Comparison of ENCODE assay signal across 1 cellular context in the genomic region with DNA sequence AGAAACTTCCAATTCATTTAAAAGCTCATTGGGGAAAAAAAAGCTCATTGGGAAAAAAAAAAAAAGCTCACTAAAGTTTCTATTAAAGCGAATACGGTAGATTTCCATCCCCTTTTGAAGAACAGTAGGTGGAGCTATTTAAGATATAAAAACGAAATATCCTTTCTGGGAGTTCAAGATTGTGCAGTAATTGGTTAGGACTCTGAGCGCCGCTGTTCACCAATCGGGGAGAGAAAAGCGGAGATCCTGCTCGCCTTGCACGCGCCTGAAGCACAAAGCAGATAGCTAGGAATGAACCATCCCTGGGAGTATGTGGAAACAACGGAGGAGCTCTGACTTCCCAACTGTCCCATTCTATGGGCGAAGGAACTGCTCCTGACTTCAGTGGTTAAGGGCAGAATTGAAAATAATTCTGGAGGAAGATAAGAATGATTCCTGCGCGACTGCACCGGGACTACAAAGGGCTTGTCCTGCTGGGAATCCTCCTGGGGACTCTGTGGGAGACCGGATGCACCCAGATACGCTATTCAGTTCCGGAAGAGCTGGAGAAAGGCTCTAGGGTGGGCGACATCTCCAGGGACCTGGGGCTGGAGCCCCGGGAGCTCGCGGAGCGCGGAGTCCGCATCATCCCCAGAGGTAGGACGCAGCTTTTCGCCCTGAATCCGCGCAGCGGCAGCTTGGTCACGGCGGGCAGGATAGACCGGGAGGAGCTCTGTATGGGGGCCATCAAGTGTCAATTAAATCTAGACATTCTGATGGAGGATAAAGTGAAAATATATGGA.
TF ChIP-seq lines count a peak whose summit lies in the region.

A gene (plus strand): TSS at position 176 of the 782 bp plus-strand sequence. CDS start 253 bp downstream, at position 429.

TF ChIP-seq in GM23338, 12 proteins besides CTCF, POLR2A, EP300 and RAD21 (continued from another document):
- TF ChIP-seq, protein P1, sequence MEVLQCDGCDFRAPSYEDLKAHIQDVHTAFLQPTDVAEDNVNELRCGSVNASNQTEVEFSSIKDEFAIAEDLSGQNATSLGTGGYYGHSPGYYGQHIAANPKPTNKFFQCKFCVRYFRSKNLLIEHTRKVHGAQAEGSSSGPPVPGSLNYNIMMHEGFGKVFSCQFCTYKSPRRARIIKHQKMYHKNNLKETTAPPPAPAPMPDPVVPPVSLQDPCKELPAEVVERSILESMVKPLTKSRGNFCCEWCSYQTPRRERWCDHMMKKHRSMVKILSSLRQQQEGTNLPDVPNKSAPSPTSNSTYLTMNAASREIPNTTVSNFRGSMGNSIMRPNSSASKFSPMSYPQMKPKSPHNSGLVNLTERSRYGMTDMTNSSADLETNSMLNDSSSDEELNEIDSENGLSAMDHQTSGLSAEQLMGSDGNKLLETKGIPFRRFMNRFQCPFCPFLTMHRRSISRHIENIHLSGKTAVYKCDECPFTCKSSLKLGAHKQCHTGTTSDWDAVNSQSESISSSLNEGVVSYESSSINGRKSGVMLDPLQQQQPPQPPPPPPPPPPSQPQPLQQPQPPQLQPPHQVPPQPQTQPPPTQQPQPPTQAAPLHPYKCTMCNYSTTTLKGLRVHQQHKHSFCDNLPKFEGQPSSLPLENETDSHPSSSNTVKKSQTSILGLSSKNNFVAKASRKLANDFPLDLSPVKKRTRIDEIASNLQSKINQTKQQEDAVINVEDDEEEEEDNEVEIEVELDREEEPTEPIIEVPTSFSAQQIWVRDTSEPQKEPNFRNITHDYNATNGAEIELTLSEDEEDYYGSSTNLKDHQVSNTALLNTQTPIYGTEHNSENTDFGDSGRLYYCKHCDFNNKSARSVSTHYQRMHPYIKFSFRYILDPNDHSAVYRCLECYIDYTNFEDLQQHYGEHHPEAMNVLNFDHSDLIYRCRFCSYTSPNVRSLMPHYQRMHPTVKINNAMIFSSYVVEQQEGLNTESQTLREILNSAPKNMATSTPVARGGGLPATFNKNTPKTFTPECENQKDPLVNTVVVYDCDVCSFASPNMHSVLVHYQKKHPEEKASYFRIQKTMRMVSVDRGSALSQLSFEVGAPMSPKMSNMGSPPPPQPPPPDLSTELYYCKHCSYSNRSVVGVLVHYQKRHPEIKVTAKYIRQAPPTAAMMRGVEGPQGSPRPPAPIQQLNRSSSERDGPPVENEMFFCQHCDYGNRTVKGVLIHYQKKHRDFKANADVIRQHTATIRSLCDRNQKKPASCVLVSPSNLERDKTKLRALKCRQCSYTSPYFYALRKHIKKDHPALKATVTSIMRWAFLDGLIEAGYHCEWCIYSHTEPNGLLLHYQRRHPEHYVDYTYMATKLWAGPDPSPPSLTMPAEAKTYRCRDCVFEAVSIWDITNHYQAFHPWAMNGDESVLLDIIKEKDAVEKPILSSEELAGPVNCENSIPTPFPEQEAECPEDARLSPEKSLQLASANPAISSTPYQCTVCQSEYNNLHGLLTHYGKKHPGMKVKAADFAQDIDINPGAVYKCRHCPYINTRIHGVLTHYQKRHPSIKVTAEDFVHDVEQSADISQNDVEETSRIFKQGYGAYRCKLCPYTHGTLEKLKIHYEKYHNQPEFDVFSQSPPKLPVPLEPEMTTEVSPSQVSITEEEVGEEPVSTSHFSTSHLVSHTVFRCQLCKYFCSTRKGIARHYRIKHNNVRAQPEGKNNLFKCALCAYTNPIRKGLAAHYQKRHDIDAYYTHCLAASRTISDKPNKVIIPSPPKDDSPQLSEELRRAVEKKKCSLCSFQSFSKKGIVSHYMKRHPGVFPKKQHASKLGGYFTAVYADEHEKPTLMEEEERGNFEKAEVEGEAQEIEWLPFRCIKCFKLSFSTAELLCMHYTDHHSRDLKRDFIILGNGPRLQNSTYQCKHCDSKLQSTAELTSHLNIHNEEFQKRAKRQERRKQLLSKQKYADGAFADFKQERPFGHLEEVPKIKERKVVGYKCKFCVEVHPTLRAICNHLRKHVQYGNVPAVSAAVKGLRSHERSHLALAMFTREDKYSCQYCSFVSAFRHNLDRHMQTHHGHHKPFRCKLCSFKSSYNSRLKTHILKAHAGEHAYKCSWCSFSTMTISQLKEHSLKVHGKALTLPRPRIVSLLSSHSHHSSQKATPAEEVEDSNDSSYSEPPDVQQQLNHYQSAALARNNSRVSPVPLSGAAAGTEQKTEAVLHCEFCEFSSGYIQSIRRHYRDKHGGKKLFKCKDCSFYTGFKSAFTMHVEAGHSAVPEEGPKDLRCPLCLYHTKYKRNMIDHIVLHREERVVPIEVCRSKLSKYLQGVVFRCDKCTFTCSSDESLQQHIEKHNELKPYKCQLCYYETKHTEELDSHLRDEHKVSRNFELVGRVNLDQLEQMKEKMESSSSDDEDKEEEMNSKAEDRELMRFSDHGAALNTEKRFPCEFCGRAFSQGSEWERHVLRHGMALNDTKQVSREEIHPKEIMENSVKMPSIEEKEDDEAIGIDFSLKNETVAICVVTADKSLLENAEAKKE (CRISPR knock-in tag; IDR thresholded peaks at IDR 0.05) = no peak
- no peak for TF ChIP-seq STAT1 (IDR thresholded peaks at IDR 0.05; ENCODE audit: unreplicated experiment)
- TF ChIP-seq, protein P2, sequence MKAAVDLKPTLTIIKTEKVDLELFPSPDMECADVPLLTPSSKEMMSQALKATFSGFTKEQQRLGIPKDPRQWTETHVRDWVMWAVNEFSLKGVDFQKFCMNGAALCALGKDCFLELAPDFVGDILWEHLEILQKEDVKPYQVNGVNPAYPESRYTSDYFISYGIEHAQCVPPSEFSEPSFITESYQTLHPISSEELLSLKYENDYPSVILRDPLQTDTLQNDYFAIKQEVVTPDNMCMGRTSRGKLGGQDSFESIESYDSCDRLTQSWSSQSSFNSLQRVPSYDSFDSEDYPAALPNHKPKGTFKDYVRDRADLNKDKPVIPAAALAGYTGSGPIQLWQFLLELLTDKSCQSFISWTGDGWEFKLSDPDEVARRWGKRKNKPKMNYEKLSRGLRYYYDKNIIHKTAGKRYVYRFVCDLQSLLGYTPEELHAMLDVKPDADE (IDR thresholded peaks at IDR 0.05) = no peak
- TF ChIP-seq, protein P3, sequence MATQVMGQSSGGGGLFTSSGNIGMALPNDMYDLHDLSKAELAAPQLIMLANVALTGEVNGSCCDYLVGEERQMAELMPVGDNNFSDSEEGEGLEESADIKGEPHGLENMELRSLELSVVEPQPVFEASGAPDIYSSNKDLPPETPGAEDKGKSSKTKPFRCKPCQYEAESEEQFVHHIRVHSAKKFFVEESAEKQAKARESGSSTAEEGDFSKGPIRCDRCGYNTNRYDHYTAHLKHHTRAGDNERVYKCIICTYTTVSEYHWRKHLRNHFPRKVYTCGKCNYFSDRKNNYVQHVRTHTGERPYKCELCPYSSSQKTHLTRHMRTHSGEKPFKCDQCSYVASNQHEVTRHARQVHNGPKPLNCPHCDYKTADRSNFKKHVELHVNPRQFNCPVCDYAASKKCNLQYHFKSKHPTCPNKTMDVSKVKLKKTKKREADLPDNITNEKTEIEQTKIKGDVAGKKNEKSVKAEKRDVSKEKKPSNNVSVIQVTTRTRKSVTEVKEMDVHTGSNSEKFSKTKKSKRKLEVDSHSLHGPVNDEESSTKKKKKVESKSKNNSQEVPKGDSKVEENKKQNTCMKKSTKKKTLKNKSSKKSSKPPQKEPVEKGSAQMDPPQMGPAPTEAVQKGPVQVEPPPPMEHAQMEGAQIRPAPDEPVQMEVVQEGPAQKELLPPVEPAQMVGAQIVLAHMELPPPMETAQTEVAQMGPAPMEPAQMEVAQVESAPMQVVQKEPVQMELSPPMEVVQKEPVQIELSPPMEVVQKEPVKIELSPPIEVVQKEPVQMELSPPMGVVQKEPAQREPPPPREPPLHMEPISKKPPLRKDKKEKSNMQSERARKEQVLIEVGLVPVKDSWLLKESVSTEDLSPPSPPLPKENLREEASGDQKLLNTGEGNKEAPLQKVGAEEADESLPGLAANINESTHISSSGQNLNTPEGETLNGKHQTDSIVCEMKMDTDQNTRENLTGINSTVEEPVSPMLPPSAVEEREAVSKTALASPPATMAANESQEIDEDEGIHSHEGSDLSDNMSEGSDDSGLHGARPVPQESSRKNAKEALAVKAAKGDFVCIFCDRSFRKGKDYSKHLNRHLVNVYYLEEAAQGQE (IDR thresholded peaks at IDR 0.05; ENCODE audit: unreplicated experiment) = no peak
